ENCODE assay signal across 12 cellular contexts in genomic region chr3:115627180-115628074, GRCh38. TPM values are rescaled to one million over a fixed set of nuclear protein-coding genes. Genes with fewer than 3 reads are reported as not detected.
DNase-seq lines count a peak whose midpoint lies in the region; ATAC-seq and TF ChIP-seq lines count a peak whose summit lies in the region.
"Had no signal": no experiment of that assay in that cellular context is flagged by ENCODE, and none has a peak within 500 bp of the region (broad histone marks: within the 10 kb centered on the region; RNA-seq: fewer than 3 reads in every experiment).

No MANE protein-coding gene starts in this region.

- H3K9me3 ChIP-seq in neuron (ENCODE audit: low read length) (no peaks in the 10 kb centered on the region), mammary epithelial cell (replicated peaks; ENCODE audit: insufficient read depth, low read length) (no peaks in the 10 kb centered on the region)
- H3K9me3 ChIP-seq: esophagus squamous epithelium had no signal

- CTCF ChIA-PET in mammary epithelial cell (lab: Charles Lee; ENCODE audit: low non-redundant PET), result no interaction called here

- peaks cover 27% of the 10 kb centered on the region for H3K4me1 ChIP-seq in neuron (ENCODE audit: insufficient read depth, low read length)
- H3K4me1 ChIP-seq in mammary epithelial cell (ENCODE audit: insufficient read depth, low read length), result no peaks in the 10 kb centered on the region

- ATAC-seq in GM19035 (IDR thresholded peaks at IDR 0.05; ENCODE audit: unreplicated experiment) (peak; percentile 76), HG02588 (IDR thresholded peaks at IDR 0.05; ENCODE audit: unreplicated experiment) (peak; percentile 77), HG03460 (IDR thresholded peaks at IDR 0.05; ENCODE audit: unreplicated experiment) (peak; percentile 77), Right ventricle myocardium superior (ENCODE audit: poor library complexity) (no peak)

- in situ Hi-C loops in mammary epithelial cell (cut with MboI; ENCODE audit: low sequenced_read_pairs in 2 of 2), result no loop called here

- no peaks in the 10 kb centered on the region for H3K79me2 ChIP-seq in mammary epithelial cell (ENCODE audit: insufficient read depth, low read length)

- no TSS peak for BruUV-seq in mammary epithelial cell (replicated peaks; lab: Mats Ljungman, UMichigan)

- no peak overlapping the region for H3K4me2 ChIP-seq in mammary epithelial cell (ENCODE audit: insufficient read depth, low read depth, low read length)

- H2AFZ ChIP-seq in neuron (ENCODE audit: low read depth, low read length) (no peak overlapping the region), mammary epithelial cell (ENCODE audit: low read depth, low read length) (no peak overlapping the region)

- intact Hi-C loops in mammary epithelial cell (cut with micrococcal nuclease), result loop anchor here (10.0 kb wide), 1 partner anchor 113 kb away; no protein-coding TSS in a partner anchor
- intact Hi-C loops in Right ventricle myocardium superior (cut with DNase I), result no loop called here

- dilution Hi-C loops in mammary epithelial cell (cut with HindIII; ENCODE audit: low sequenced_read_pairs), result no loop called here

- no peak overlapping the region for H3K9ac ChIP-seq in mammary epithelial cell (ENCODE audit: insufficient read depth, low read length)

- H3K36me3 ChIP-seq in neuron (ENCODE audit: insufficient read depth, low read length) (no peaks in the 10 kb centered on the region), mammary epithelial cell (ENCODE audit: insufficient read depth, low read length) (no peaks in the 10 kb centered on the region)
- H3K36me3 ChIP-seq: esophagus squamous epithelium had no signal

- H3K27ac ChIP-seq in mammary epithelial cell (ENCODE audit: insufficient read depth, low read depth, low read length), result no peak overlapping the region
- H3K27ac ChIP-seq: esophagus squamous epithelium, VCaP had no signal

- H3K27me3 ChIP-seq in neuron (ENCODE audit: insufficient read depth, low read length) (no peaks in the 10 kb centered on the region), mammary epithelial cell (ENCODE audit: insufficient read depth, low read length) (peaks cover 7% of the 10 kb centered on the region)

- H4K20me1 ChIP-seq in mammary epithelial cell (ENCODE audit: insufficient read depth, low read length), result no peaks in the 10 kb centered on the region

- H3K4me3 ChIP-seq in neuron (ENCODE audit: low read length) (peak overlapping the region; percentile 1), mammary epithelial cell (replicated peaks in 1 of 3; ENCODE audit: insufficient read depth in 1 of 3, low read depth in 2 of 3, low read length in 3 of 3) (no peak overlapping the region)
- H3K4me3 ChIP-seq: esophagus squamous epithelium had no signal

- no peak for TF ChIP-seq CTCF in mammary epithelial cell (conservative IDR thresholded peaks at IDR 0.05 in 1 of 2, IDR thresholded peaks at IDR 0.05 in 1 of 2; ENCODE audit: extremely low read depth in 1 of 2, insufficient read depth in 1 of 2, low read depth in 1 of 2, low read length in 2 of 2)

- DNase-seq in SHP77 treated with DMSO at 0.1 percent for 48 hours (lab: John Stamatoyannopoulos, UW) (no peak), mammary epithelial cell (no peak), NCI-H1436 treated with DMSO at 0.1 percent for 48 hours (lab: John Stamatoyannopoulos, UW) (no peak), Right ventricle myocardium superior (no peak)
- DNase-seq: esophagus squamous epithelium, NCI-H774 had no signal

- 46% methylated on average over 3 of the region's 3 CpGs for WGBS in mammary epithelial cell (ENCODE audit: low coverage, missing lambda C conversion rate)

RNA-seq across cellular contexts. Expression of gene GAP43, which starts 4.1 kb away (rescaled TPM):
- total RNA-seq in mammary epithelial cell (not detected), Right ventricle myocardium superior (0.38 TPM)
- polyA plus RNA-seq in mammary epithelial cell, result not detected
- not detected for polyA minus RNA-seq in mammary epithelial cell
- total RNA-seq: lung microvascular endothelial cell had no signal
